8 cellular contexts compared by ENCODE assay signal in genomic region chr16:28879841-28880588, GRCh38. TPM values are rescaled to one million over a fixed set of nuclear protein-coding genes. Genes with fewer than 3 reads are reported as not detected.
DNase-seq lines count a peak whose midpoint lies in the region; ATAC-seq, FAIRE-seq and TF ChIP-seq lines count a peak whose summit lies in the region.

No MANE protein-coding gene starts in this region.

- TF ChIP-seq CTCF in kidney (IDR thresholded peaks at IDR 0.05; ENCODE audit: borderline replicate concordance, extremely low read depth, insufficient read depth) = no peak

- no peak for FAIRE-seq in kidney (lab: Jason Lieb, UNC)

- ATAC-seq in HG03280 (IDR thresholded peaks at IDR 0.05; ENCODE audit: unreplicated experiment) = peak; percentile 88

- H3K9ac ChIP-seq in kidney (ENCODE audit: low read length in 2 of 2) = no peak overlapping the region

- peaks cover 3 to 11% of the 10 kb centered on the region in 2 donors for H3K4me1 ChIP-seq in kidney (ENCODE audit: control insufficient read depth in 1 of 2, insufficient read depth in 1 of 2, low read depth in 1 of 2, low read length in 2 of 2)

- H3K9me3 ChIP-seq in kidney (ENCODE audit: control insufficient read depth in 1 of 2, low read length in 2 of 2) = no peaks in the 10 kb centered on the region

- peak; percentile 83 for TF ChIP-seq POLR2A in GM18951 (IDR thresholded peaks at IDR 0.05; ENCODE audit: extremely low read depth, insufficient read depth, insufficient read length)

- in situ Hi-C loops in GM18951 (cut with MboI; ENCODE audit: low sequenced_read_pairs, unreplicated experiment) = no loop called here

- H3K36me3 ChIP-seq in kidney (ENCODE audit: control insufficient read depth in 1 of 2, insufficient read depth in 2 of 2, low read length in 2 of 2) = no peaks in the 10 kb centered on the region

- intact Hi-C loops in kidney (cut with DNase I) = loop anchor here (10.0 kb wide), 1 partner anchor 65 kb away; no protein-coding TSS in a partner anchor

- H3K4me3 ChIP-seq in kidney (ENCODE audit: low read length in 2 of 2) = peak overlapping the region; percentile 64 to 70

- H3K27ac ChIP-seq in caudate nucleus (ENCODE audit: low read depth, low read length) (no peak overlapping the region), kidney (ENCODE audit: low read depth in 2 of 2, low read length in 2 of 2) (no peak overlapping the region)

- DNase-seq in AG08395 (ENCODE audit: low spot score) (peak; percentile 99), NCI-H226 (peak; percentile 85), caudate nucleus (lab: John Stamatoyannopoulos, UW) (peak; percentile 28 to 92 (median 77)), kidney (peak; percentile 95)
- peak; percentile 77 to 83 (median 80) for DNase-seq in activated CD4-positive, CD25-positive, alpha-beta regulatory T cell (lab: John Stamatoyannopoulos, UW)
- peak; percentile 91 for DNase-seq in stimulated activated CD4-positive, alpha-beta T cell treated with anti-CD3 and anti-CD28 coated beads, Interleukin-12 subunit alpha, Interleukin-12 subunit beta, amount 100 ng/mL, for 4 hours

RNA-seq across cellular contexts. Expression of gene ATP2A1, which starts 1.7 kb away (rescaled TPM):
- 0.25 TPM for total RNA-seq in kidney
- 0.47 TPM for polyA plus RNA-seq in kidney (ENCODE audit: insufficient read depth, low read depth, low replicate concordance)

RNA-seq across cellular contexts. Expression of gene SH2B1, which starts 16.4 kb away (rescaled TPM):
- 64.4 TPM for total RNA-seq in kidney
- polyA plus RNA-seq in kidney (ENCODE audit: insufficient read depth, low read depth, low replicate concordance) = 44.8 TPM

RNA-seq across cellular contexts. Expression of gene TUFM, which starts 33.9 kb away (rescaled TPM):
- 146 TPM for total RNA-seq in kidney
- 443 TPM for polyA plus RNA-seq in kidney (ENCODE audit: insufficient read depth, low read depth, low replicate concordance)

RNA-seq across cellular contexts. Expression of gene RABEP2, which starts 45.0 kb away (rescaled TPM):
- 30.1 TPM for total RNA-seq in kidney
- polyA plus RNA-seq in kidney (ENCODE audit: insufficient read depth, low read depth, low replicate concordance) = 21.0 TPM

RNA-seq across cellular contexts. Expression of gene CD19, which starts 51.8 kb away (rescaled TPM):
- 2.6 TPM for total RNA-seq in kidney
- polyA plus RNA-seq in kidney (ENCODE audit: insufficient read depth, low read depth, low replicate concordance) = 0.47 TPM
